In genomic region chr3:72194464-72194857, GRCh38 we compare ENCODE assay signal across 17 cellular contexts.
DNase-seq lines count a peak whose midpoint lies in the region; TF ChIP-seq lines count a peak whose summit lies in the region.
"Had no signal": no experiment of that assay in that cellular context is flagged by ENCODE, and none has a peak within 500 bp of the region (broad histone marks: within the 10 kb centered on the region; RNA-seq: fewer than 3 reads in every experiment).

No MANE protein-coding gene starts in this region.

- H3K79me2 ChIP-seq in neural progenitor cell (ENCODE audit: low read depth): no peaks in the 10 kb centered on the region

- H3K4me3 ChIP-seq in neural progenitor cell (no peak overlapping the region), vagina (no peak overlapping the region), dorsolateral prefrontal cortex (no peak overlapping the region)
- H3K4me3 ChIP-seq: GM12878 had no signal

- no peaks in the 10 kb centered on the region for H3K9me3 ChIP-seq in neural progenitor cell (ENCODE audit: low read depth)
- H3K9me3 ChIP-seq in vagina: no peaks in the 10 kb centered on the region

- intact Hi-C loops in vagina (cut with DNase I) (no loop called here), cardiac septum (cut with DNase I) (no loop called here), dorsolateral prefrontal cortex (cut with DNase I) (no loop called here)

- DNase-seq in AG20443 (ENCODE audit: low spot score) (peak; percentile 16), chondrocyte (ENCODE audit: low spot score) (no peak), neural progenitor cell (ENCODE audit: low spot score) (no peak), vagina (ENCODE audit: extremely low spot score in 2 of 2) (no peak), cardiac septum (ENCODE audit: low spot score) (no peak), NOMO-1 treated with DMSO at 0.1 percent for 48 hours (lab: John Stamatoyannopoulos, UW; ENCODE audit: unreplicated experiment) (no peak), dorsolateral prefrontal cortex (no peak)
- DNase-seq: 8988T; ACHN; C1 segment of cervical spinal cord; Calu3; CD4-positive, alpha-beta T cell; DMS 273 treated with DMSO at 0.1 percent for 48 hours; GOT3; H9 had no signal

- peak overlapping the region; percentile 5 for H3K27ac ChIP-seq in neural progenitor cell
- H3K27ac ChIP-seq in vagina: peak overlapping the region; percentile 72
- H3K27ac ChIP-seq in dorsolateral prefrontal cortex: no peak overlapping the region

- H3K9me3 Mint-ChIP-seq in chondrocyte (ENCODE audit: low read depth) (peaks cover 5% of the 10 kb centered on the region), neural progenitor cell (peaks cover 6% of the 10 kb centered on the region)

- no peak overlapping the region for H3K9ac ChIP-seq in neural progenitor cell

- H3K4me1 ChIP-seq in neural progenitor cell: peaks cover 11% of the 10 kb centered on the region
- H3K4me1 ChIP-seq in vagina: no peaks in the 10 kb centered on the region

- TF ChIP-seq CTCF in chondrocyte (IDR thresholded peaks at IDR 0.05) (no peak), neural progenitor cell (IDR thresholded peaks at IDR 0.05) (no peak), vagina (IDR thresholded peaks at IDR 0.05) (no peak), dorsolateral prefrontal cortex (IDR thresholded peaks at IDR 0.05 in 54 of 56, conservative IDR thresholded peaks at IDR 0.05 in 2 of 56; ENCODE audit: low read depth in 1 of 56, partially characterized antibody in 56 of 56) (no peak)

- H2AFZ ChIP-seq in neural progenitor cell (replicated peaks): peak overlapping the region; percentile 51

- TF ChIP-seq POLR2A in vagina (IDR thresholded peaks at IDR 0.05): no peak

- H4K20me1 ChIP-seq in neural progenitor cell (ENCODE audit: low read depth): no peaks in the 10 kb centered on the region

- peaks cover 11% of the 10 kb centered on the region for H3F3A ChIP-seq in neural progenitor cell (ENCODE audit: low read depth)

- no peaks in the 10 kb centered on the region for H3K27me3 ChIP-seq in neural progenitor cell
- H3K27me3 ChIP-seq in vagina: no peaks in the 10 kb centered on the region
- H3K27me3 ChIP-seq in dorsolateral prefrontal cortex: no peaks in the 10 kb centered on the region

- H3K36me3 Mint-ChIP-seq in chondrocyte (ENCODE audit: low read depth): no peaks in the 10 kb centered on the region
- no peaks in the 10 kb centered on the region for H3K36me3 Mint-ChIP-seq in neural progenitor cell

- peak overlapping the region; percentile 81 for H3K27ac Mint-ChIP-seq in chondrocyte (ENCODE audit: unreplicated experiment)
- H3K27ac Mint-ChIP-seq in neural progenitor cell: peak overlapping the region; percentile 83
- H3K27ac Mint-ChIP-seq: B cell; CD4-positive, alpha-beta T cell; H9 had no signal

- H3K4me2 ChIP-seq in neural progenitor cell: peak overlapping the region; percentile 27

- H3K27me3 Mint-ChIP-seq in chondrocyte (ENCODE audit: low read depth): peaks cover 5% of the 10 kb centered on the region
- peaks cover 12% of the 10 kb centered on the region for H3K27me3 Mint-ChIP-seq in neural progenitor cell (ENCODE audit: insufficient read depth, low read depth)
- H3K27me3 Mint-ChIP-seq: B cell; CD4-positive, alpha-beta T cell had no signal

- H3K4me3 Mint-ChIP-seq in chondrocyte (ENCODE audit: unreplicated experiment) (no peak overlapping the region), neural progenitor cell (no peak overlapping the region)
- H3K4me3 Mint-ChIP-seq: B cell; CD4-positive, alpha-beta T cell; H9 had no signal

- H3K36me3 ChIP-seq in neural progenitor cell (no peaks in the 10 kb centered on the region), vagina (no peaks in the 10 kb centered on the region)

- H3K4me1 Mint-ChIP-seq in chondrocyte (ENCODE audit: low read depth) (peaks cover 14% of the 10 kb centered on the region), neural progenitor cell (peaks cover 23% of the 10 kb centered on the region)
- H3K4me1 Mint-ChIP-seq: B cell had no signal

Comparison
In these comparisons a context has a peak if more than half of its experiments do, and no peak if none do; other contexts are left out.
1. H3K27ac ChIP-seq: peak in neural progenitor cell (single experiment) and vagina (single experiment); none in dorsolateral prefrontal cortex (0 of 59).